27 cellular contexts compared by ENCODE assay signal in the genomic region with DNA sequence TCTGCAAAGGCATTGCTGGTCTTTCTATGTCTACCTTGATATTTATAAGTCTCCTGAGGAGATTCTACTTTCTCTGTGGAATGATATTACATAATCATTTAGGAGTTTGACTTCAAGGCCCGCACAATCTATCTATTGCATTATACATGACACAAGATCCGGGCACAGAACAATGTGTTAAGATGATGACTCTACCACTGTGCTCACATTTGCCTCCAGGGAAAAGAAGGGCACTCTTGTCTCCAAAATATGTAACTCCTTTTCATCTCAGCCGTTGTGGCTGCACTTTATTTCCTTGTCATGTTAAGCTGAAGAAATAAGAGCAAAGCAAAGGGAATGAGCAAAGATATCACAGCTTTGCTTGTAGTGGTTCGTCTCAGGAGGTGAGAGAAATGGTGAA.
DNase-seq lines count a peak whose midpoint lies in the region; ATAC-seq and TF ChIP-seq lines count a peak whose summit lies in the region.
"Had no signal": no experiment of that assay in that cellular context is flagged by ENCODE, and none has a peak within 500 bp of the region (broad histone marks: within the 10 kb centered on the region; RNA-seq: fewer than 3 reads in every experiment).

No MANE protein-coding gene starts in this region.

- no peak for ATAC-seq in HG03139 (IDR thresholded peaks at IDR 0.05; ENCODE audit: unreplicated experiment)
- ATAC-seq: HCT116; heart right ventricle; naive thymus-derived CD4-positive, alpha-beta T cell; psoas muscle; stimulated activated effector memory CD8-positive, alpha-beta T cell treated with anti-CD3 and anti-CD28 coated beads, Interleukin-12 subunit alpha, Interleukin-12 subunit beta, amount 100 ng/mL, for 72 hours; T-cell had no signal

- H3K4me3 ChIP-seq in SJSA1 (no peak overlapping the region), esophagus (ENCODE audit: low read depth in 1 of 2, low read length in 2 of 2) (no peak overlapping the region), smooth muscle cell (no peak overlapping the region)
- H3K4me3 ChIP-seq: cardiac muscle cell, coronary artery, esophagus muscularis mucosa, heart right ventricle, psoas muscle, sigmoid colon, transverse colon had no signal

- H3K9me3 ChIP-seq in SJSA1 (replicated peaks) (no peaks in the 10 kb centered on the region), esophagus (ENCODE audit: control insufficient read depth in 2 of 2, insufficient read depth in 1 of 2, low read depth in 1 of 2, low read length in 1 of 2) (no peaks in the 10 kb centered on the region), smooth muscle cell (replicated peaks; ENCODE audit: low read depth) (no peaks in the 10 kb centered on the region)
- H3K9me3 ChIP-seq: esophagus muscularis mucosa, psoas muscle, sigmoid colon, transverse colon had no signal

- DNase-seq in NCI-H2171 (lab: John Stamatoyannopoulos, UW), result peak; percentile 5
- no peak for DNase-seq in SJSA1 (ENCODE audit: low read depth in 1 of 2, low spot score in 2 of 2)
- no peak for DNase-seq in smooth muscle cell (lab: John Stamatoyannopoulos, UW; ENCODE audit: unreplicated experiment)
- no peak for DNase-seq in NCI-H146 (lab: John Stamatoyannopoulos, UW)
- DNase-seq in NAMALWA (ENCODE audit: low spot score), result no peak
- DNase-seq in NCI-H524 treated with DMSO at 0.1 percent for 48 hours (lab: John Stamatoyannopoulos, UW), result no peak
- DNase-seq: activated CD4-positive, alpha-beta T cell treated with anti-CD3 and anti-CD28 coated beads for 48 hours; activated CD8-positive, alpha-beta memory T cell treated with anti-CD3 and anti-CD28 coated beads for 24 hours; activated T-cell treated with anti-CD3 and anti-CD28 coated beads for 4 hours; amygdala; effector memory CD4-positive, alpha-beta T cell; heart right ventricle; kidney; naive thymus-derived CD4-positive, alpha-beta T cell; NCI-H1105; NCI-H1930; psoas muscle; sigmoid colon; T-cell; transverse colon had no signal

- no peaks in the 10 kb centered on the region for H4K20me1 ChIP-seq in smooth muscle cell (ENCODE audit: low read depth)

- 51 to 65% methylated on average over 4 of the region's 4 CpGs for WGBS in esophagus, 2 donors
- WGBS in smooth muscle cell (ENCODE audit: low lambda C conversion rate), result 76% methylated on average over 4 of the region's 4 CpGs

- TF ChIP-seq CTCF in smooth muscle cell (IDR thresholded peaks at IDR 0.05; ENCODE audit: borderline replicate concordance, insufficient read depth, poor library complexity, severe bottlenecking), result no peak

- H3K4me1 ChIP-seq in SJSA1 (replicated peaks) (peaks cover 27% of the 10 kb centered on the region), esophagus (ENCODE audit: control insufficient read depth in 2 of 2, insufficient read depth in 2 of 2, low read length in 1 of 2) (peaks cover 0 to 5% of the 10 kb centered on the region in 2 donors), smooth muscle cell (ENCODE audit: low read depth) (peaks cover 2% of the 10 kb centered on the region)
- H3K4me1 ChIP-seq: esophagus muscularis mucosa, heart right ventricle, psoas muscle, sigmoid colon had no signal

- H3K9ac ChIP-seq in smooth muscle cell (ENCODE audit: low read depth), result no peak overlapping the region

- H3K79me2 ChIP-seq in smooth muscle cell (ENCODE audit: low read depth), result no peaks in the 10 kb centered on the region

- H3K27me3 ChIP-seq in SJSA1 (replicated peaks), result no peaks in the 10 kb centered on the region
- no peaks in the 10 kb centered on the region for H3K27me3 ChIP-seq in esophagus (ENCODE audit: control insufficient read depth in 1 of 2, insufficient read depth in 2 of 2, low read length in 2 of 2)
- H3K27me3 ChIP-seq in smooth muscle cell (ENCODE audit: low read depth), result no peaks in the 10 kb centered on the region
- H3K27me3 ChIP-seq: cardiac muscle cell, esophagus muscularis mucosa, heart right ventricle, sigmoid colon, transverse colon had no signal

- H2AFZ ChIP-seq in smooth muscle cell (ENCODE audit: low read depth), result no peak overlapping the region

- H3K27ac ChIP-seq in SJSA1, result peak overlapping the region; percentile 75
- H3K27ac ChIP-seq in esophagus (ENCODE audit: low read depth in 2 of 2, low read length in 1 of 2), result peak overlapping the region; percentile 64 to 66
- peak overlapping the region; percentile 82 for H3K27ac ChIP-seq in smooth muscle cell (ENCODE audit: low read depth)
- H3K27ac ChIP-seq: cardiac muscle cell, coronary artery, esophagus muscularis mucosa, heart right ventricle, psoas muscle, sigmoid colon, transverse colon had no signal

- no peak overlapping the region for H3K4me2 ChIP-seq in smooth muscle cell

- H3K36me3 ChIP-seq in SJSA1 (no peaks in the 10 kb centered on the region), esophagus (ENCODE audit: control insufficient read depth in 2 of 2, insufficient read depth in 2 of 2, low read length in 1 of 2) (no peaks in the 10 kb centered on the region), smooth muscle cell (ENCODE audit: low read depth) (no peaks in the 10 kb centered on the region)
- H3K36me3 ChIP-seq: cardiac muscle cell, esophagus muscularis mucosa, heart right ventricle, sigmoid colon, transverse colon had no signal

- no peaks in the 10 kb centered on the region for H3F3A ChIP-seq in smooth muscle cell (ENCODE audit: low read depth)
